1 cellular context compared by ENCODE assay signal in the genomic region with DNA sequence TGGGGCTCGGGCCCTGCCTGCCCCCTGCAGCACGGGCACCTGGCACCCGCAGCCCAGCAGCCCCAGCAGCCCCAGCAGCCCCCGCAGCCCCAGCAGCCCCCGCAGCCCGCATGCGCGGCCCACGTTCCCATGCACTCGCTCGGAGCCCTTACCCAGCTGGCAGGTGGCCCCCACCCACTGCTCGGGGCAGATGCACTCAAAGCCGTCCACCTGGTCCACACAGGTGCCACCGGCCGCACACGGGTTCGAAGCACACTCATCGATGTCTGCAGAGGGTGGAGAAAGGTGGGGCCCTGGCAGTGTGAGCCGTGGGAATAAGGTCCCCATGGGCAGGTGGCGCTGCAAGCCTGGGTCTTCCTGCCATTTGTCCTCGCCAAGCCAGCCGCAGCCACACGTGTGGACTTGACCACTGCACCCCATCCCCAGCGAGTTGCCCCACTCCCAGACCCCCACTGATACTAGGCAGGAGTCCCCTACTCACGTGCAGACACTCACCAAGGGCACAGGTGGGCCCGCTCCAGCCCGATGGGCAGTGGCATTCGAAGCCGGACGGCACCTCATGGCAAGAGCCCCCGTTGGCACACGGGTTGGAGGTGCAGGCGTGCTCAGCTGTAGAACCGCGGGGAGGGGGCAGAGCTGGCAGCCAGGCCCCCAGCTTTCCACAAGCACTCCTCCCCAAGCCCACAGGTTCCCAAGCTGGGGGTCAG.
TF ChIP-seq lines count a peak whose summit lies in the region.

No MANE protein-coding gene starts in this region.

TF ChIP-seq in endothelial cell of umbilical vein, 7 proteins besides CTCF, POLR2A, EP300 and RAD21 (continued from another document):
- no peak for TF ChIP-seq MAX (IDR thresholded peaks at IDR 0.05; ENCODE audit: insufficient read depth, insufficient read length)
